Comparison of ENCODE assay signal across 2 cellular contexts in the genomic region with DNA sequence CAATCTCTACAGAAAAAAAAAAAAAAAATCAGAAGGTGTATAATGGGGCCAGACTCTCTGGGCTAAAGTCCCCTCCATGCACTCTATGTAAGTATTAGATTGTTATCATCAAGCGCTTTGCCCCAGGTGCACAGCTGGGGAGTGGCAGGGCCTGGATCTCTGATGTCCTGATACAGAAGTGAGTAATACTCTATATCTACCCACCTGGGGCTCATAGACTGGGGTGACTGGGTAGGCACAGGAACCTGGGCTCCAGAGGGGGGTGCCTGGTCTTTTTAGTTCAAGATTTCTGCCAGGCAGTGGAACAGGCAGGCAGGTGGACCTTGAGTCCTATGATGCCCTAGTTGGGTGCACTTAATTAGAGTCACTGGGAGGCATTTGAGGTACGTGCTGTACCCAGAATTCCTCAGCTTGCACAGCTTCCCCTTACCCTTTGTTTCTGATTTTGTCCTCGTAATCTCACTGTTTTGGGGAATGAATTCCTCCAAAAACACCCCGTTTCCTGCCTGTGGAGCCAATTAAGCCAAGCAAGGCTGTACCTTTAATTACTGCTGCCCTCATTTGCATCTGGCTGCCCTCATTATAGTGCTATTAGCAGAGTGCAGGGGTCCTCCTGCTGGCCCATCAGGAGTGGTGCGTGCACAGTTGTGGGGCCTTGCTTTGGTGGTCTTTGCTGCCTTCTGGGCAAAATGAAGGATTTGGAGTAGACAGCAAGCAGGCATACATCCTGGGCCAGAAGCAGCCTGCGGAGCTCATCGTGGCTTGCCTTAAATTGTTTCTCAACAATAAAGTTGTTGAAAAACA.
TF ChIP-seq lines count a peak whose summit lies in the region.

No MANE protein-coding gene starts in this region.

TF ChIP-seq in HCT116, 20 proteins besides CTCF, POLR2A, EP300 and RAD21 (continued from another document):
- TF ChIP-seq, protein P1, sequence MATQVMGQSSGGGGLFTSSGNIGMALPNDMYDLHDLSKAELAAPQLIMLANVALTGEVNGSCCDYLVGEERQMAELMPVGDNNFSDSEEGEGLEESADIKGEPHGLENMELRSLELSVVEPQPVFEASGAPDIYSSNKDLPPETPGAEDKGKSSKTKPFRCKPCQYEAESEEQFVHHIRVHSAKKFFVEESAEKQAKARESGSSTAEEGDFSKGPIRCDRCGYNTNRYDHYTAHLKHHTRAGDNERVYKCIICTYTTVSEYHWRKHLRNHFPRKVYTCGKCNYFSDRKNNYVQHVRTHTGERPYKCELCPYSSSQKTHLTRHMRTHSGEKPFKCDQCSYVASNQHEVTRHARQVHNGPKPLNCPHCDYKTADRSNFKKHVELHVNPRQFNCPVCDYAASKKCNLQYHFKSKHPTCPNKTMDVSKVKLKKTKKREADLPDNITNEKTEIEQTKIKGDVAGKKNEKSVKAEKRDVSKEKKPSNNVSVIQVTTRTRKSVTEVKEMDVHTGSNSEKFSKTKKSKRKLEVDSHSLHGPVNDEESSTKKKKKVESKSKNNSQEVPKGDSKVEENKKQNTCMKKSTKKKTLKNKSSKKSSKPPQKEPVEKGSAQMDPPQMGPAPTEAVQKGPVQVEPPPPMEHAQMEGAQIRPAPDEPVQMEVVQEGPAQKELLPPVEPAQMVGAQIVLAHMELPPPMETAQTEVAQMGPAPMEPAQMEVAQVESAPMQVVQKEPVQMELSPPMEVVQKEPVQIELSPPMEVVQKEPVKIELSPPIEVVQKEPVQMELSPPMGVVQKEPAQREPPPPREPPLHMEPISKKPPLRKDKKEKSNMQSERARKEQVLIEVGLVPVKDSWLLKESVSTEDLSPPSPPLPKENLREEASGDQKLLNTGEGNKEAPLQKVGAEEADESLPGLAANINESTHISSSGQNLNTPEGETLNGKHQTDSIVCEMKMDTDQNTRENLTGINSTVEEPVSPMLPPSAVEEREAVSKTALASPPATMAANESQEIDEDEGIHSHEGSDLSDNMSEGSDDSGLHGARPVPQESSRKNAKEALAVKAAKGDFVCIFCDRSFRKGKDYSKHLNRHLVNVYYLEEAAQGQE (IDR thresholded peaks at IDR 0.05; ENCODE audit: low read depth), result no peak
- TF ChIP-seq ELF1 (IDR thresholded peaks at IDR 0.05; ENCODE audit: borderline replicate concordance, low read depth) (no peak), TCF7L2 (IDR thresholded peaks at IDR 0.05; ENCODE audit: borderline replicate concordance, extremely low read depth, insufficient read depth, insufficient read length) (no peak), ZNF274 (IDR thresholded peaks at IDR 0.05; ENCODE audit: low read depth, low read length) (no peak), EZH2 (IDR thresholded peaks at IDR 0.05) (no peak), FOSL1 (IDR thresholded peaks at IDR 0.05; ENCODE audit: low read depth) (no peak), YY1 (IDR thresholded peaks at IDR 0.05; ENCODE audit: extremely low read depth, insufficient replicate concordance, low read depth, low read length) (no peak), CEBPB (IDR thresholded peaks at IDR 0.05; ENCODE audit: low read depth) (no peak), JUND (IDR thresholded peaks at IDR 0.05) (no peak), EZH2phosphoT487 (IDR thresholded peaks at IDR 0.05; ENCODE audit: borderline replicate concordance) (no peak), ZFX (IDR thresholded peaks at IDR 0.05) (no peak), CBX3 (IDR thresholded peaks at IDR 0.05; ENCODE audit: low read depth) (no peak), SIN3A (IDR thresholded peaks at IDR 0.05; ENCODE audit: low read depth) (no peak), POLR2AphosphoS5 (IDR thresholded peaks at IDR 0.05; ENCODE audit: low read depth, low read length) (no peak), SRF (IDR thresholded peaks at IDR 0.05; ENCODE audit: low read depth) (no peak)
- TF ChIP-seq, protein P2, sequence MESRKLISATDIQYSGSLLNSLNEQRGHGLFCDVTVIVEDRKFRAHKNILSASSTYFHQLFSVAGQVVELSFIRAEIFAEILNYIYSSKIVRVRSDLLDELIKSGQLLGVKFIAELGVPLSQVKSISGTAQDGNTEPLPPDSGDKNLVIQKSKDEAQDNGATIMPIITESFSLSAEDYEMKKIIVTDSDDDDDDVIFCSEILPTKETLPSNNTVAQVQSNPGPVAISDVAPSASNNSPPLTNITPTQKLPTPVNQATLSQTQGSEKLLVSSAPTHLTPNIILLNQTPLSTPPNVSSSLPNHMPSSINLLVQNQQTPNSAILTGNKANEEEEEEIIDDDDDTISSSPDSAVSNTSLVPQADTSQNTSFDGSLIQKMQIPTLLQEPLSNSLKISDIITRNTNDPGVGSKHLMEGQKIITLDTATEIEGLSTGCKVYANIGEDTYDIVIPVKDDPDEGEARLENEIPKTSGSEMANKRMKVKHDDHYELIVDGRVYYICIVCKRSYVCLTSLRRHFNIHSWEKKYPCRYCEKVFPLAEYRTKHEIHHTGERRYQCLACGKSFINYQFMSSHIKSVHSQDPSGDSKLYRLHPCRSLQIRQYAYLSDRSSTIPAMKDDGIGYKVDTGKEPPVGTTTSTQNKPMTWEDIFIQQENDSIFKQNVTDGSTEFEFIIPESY (IDR thresholded peaks at IDR 0.05; ENCODE audit: extremely low read depth, insufficient replicate concordance, low read length), result no peak
- TF ChIP-seq, protein P3, sequence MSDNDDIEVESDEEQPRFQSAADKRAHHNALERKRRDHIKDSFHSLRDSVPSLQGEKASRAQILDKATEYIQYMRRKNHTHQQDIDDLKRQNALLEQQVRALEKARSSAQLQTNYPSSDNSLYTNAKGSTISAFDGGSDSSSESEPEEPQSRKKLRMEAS (IDR thresholded peaks at IDR 0.05), result no peak
- TF ChIP-seq, protein P4, sequence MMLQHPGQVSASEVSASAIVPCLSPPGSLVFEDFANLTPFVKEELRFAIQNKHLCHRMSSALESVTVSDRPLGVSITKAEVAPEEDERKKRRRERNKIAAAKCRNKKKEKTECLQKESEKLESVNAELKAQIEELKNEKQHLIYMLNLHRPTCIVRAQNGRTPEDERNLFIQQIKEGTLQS (IDR thresholded peaks at IDR 0.05), result no peak
TF ChIP-seq in HCT116: peak in this region for 0.

TF ChIP-seq in liver, 16 proteins besides CTCF, POLR2A, EP300 and RAD21 (continued from another document):
- TF ChIP-seq, protein P1 (IDR thresholded peaks at IDR 0.05), result no peak
- no peak for TF ChIP-seq EGR1 (IDR thresholded peaks at IDR 0.05; ENCODE audit: low read depth in 2 of 2)
